In the genomic region with DNA sequence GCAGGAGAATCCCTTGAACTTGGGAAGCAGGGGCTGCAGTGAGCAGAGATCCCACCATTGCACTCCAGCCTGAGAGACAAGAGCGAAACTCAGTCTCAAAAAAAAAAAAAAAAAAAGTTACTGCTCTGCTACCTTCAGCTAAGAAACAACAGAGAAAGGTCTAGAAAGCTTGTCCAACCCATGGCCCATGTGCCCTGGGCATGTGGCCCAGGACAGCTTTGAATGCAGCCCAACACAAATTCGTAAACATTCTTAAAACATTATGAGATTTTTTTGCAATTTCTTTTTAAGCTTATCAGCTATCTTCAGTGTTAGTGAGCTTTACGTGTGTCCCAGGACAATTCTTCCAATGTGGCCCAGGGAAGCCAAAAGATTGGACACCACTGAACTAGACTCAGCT, we compare ENCODE assay signal across 16 cellular contexts. TPM values are rescaled to one million over a fixed set of nuclear protein-coding genes. Genes with fewer than 3 reads are reported as not detected.
DNase-seq lines count a peak whose midpoint lies in the region; ATAC-seq, FAIRE-seq and TF ChIP-seq lines count a peak whose summit lies in the region.
"Had no signal": no experiment of that assay in that cellular context is flagged by ENCODE, and none has a peak within 500 bp of the region (broad histone marks: within the 10 kb centered on the region; RNA-seq: fewer than 3 reads in every experiment).

No MANE protein-coding gene starts in this region.

- TF ChIP-seq RAD21 in H1 (IDR thresholded peaks at IDR 0.05 in 1 of 2, conservative IDR thresholded peaks at IDR 0.05 in 1 of 2; ENCODE audit: low read depth in 2 of 2, low read length in 2 of 2) = no peak

- 76% methylated on average over 3 of the region's 3 CpGs; no CpG with 5 or more reads in 1 of the 2 experiments for WGBS in H1 (ENCODE audit: extremely low coverage in 1 of 2, insufficient coverage in 1 of 2, insufficient read length in 1 of 2, insufficient replicate concordance in 2 of 2, low coverage in 1 of 2, low lambda C conversion rate in 2 of 2, missing lambda C conversion rate in 1 of 2), 2 experiments
- no CpG with 5 or more reads among the region's 3 CpGs for WGBS in mesendoderm (ENCODE audit: extremely low coverage, insufficient coverage, low lambda C conversion rate)

- H3K4ac ChIP-seq in H1 (replicated peaks; ENCODE audit: insufficient read length, low read depth, low read length) (no peak overlapping the region), mesendoderm (ENCODE audit: low read depth, low read length) (no peak overlapping the region)

- no peak overlapping the region for H3K27ac Mint-ChIP-seq in GM23338
- H3K27ac Mint-ChIP-seq: CD4-positive, alpha-beta T cell had no signal

- H3K4me1 Mint-ChIP-seq in GM23338 = peaks cover 60% of the 10 kb centered on the region

- H2BK120ac ChIP-seq in H1 (replicated peaks; ENCODE audit: low read depth, low read length) = peak overlapping the region; percentile 10
- H2BK120ac ChIP-seq in mesendoderm (ENCODE audit: low read depth, low read length) = peak overlapping the region; percentile 73

- H3K36me3 ChIP-seq in GM23338 (ENCODE audit: insufficient read depth) (no peaks in the 10 kb centered on the region), H1 (ENCODE audit: control insufficient read depth in 2 of 4, insufficient read depth in 4 of 4, low read length in 3 of 4) (no peaks in the 10 kb centered on the region), mesendoderm (ENCODE audit: control insufficient read depth, insufficient read depth, low read length) (no peaks in the 10 kb centered on the region)
- H3K36me3 ChIP-seq: BE2C had no signal

- no peak overlapping the region for H4K91ac ChIP-seq in H1 (replicated peaks; ENCODE audit: insufficient read length, low read length)

- H3K4me1 ChIP-seq in GM23338 (ENCODE audit: insufficient read depth) = peaks cover 59% of the 10 kb centered on the region
- peaks cover 0 to 30% (median 12%) of the 10 kb centered on the region in 4 experiments; a peak in 4 of 7 replicates for H3K4me1 ChIP-seq in H1 (replicated peaks in 1 of 4; ENCODE audit: control insufficient read depth in 3 of 4, insufficient read depth in 4 of 4, low read length in 3 of 4)
- H3K4me1 ChIP-seq in mesendoderm (ENCODE audit: control insufficient read depth, low read depth, low read length) = no peaks in the 10 kb centered on the region
- H3K4me1 ChIP-seq: BE2C, Caco-2 had no signal

- POLR2A ChIA-PET in H1 (lab: Charles Lee; ENCODE audit: partially characterized antibody) = no interaction called here

- 0 out of 2 replicates have a peak overlapping the region, but pooled peaks have one; percentile 13 for H2BK12ac ChIP-seq in H1 (ENCODE audit: low read depth, low read length)

- H3K79me1 ChIP-seq in H1 (ENCODE audit: low read depth, low read length) (peaks cover 7% of the 10 kb centered on the region), mesendoderm (ENCODE audit: low read length) (peaks cover 3% of the 10 kb centered on the region)

- H4K20me1 ChIP-seq in GM23338 (replicated peaks; ENCODE audit: insufficient read depth) (no peaks in the 10 kb centered on the region), H1 (replicated peaks in 1 of 2; ENCODE audit: control insufficient read depth in 1 of 2, insufficient read depth in 2 of 2, low read length in 2 of 2) (no peaks in the 10 kb centered on the region)

- H3K79me2 ChIP-seq in GM23338 (replicated peaks; ENCODE audit: insufficient read depth) (peaks cover 94% of the 10 kb centered on the region), H1 (ENCODE audit: control insufficient read depth in 1 of 2, insufficient read depth in 2 of 2, low read length in 2 of 2) (peaks cover 11 to 99% of the 10 kb centered on the region in 2 experiments), mesendoderm (ENCODE audit: control insufficient read depth, insufficient read depth, low read length) (peaks cover 8% of the 10 kb centered on the region)

- no peaks in the 10 kb centered on the region for H3K9me3 ChIP-seq in H1 (ENCODE audit: insufficient read depth in 2 of 2, low read depth in 1 of 2, low read length in 1 of 2)
- H3K9me3 ChIP-seq: BE2C, Caco-2 had no signal

- H3K14ac ChIP-seq in H1 (ENCODE audit: insufficient read length) = no peak overlapping the region

- peak overlapping the region; percentile 62 for H3K27ac ChIP-seq in C4-2B
- H3K27ac ChIP-seq in GM23338 (ENCODE audit: low read depth) = no peak overlapping the region; the same call in 1 of the 2 replicates
- no peak overlapping the region for H3K27ac ChIP-seq in H1 (ENCODE audit: low read depth, low read length)
- H3K27ac ChIP-seq in mesendoderm (ENCODE audit: low read depth, low read length) = no peak overlapping the region

- H3K27me3 ChIP-seq in GM23338 (ENCODE audit: insufficient read depth) (no peaks in the 10 kb centered on the region), H1 (replicated peaks in 1 of 4; ENCODE audit: control insufficient read depth in 3 of 4, extremely low read depth in 1 of 4, insufficient read depth in 3 of 4, low read length in 3 of 4) (no peaks in the 10 kb centered on the region), mesendoderm (ENCODE audit: insufficient read depth, low read length, poor library complexity) (no peaks in the 10 kb centered on the region)
- H3K27me3 ChIP-seq: BE2C had no signal

- H3K9ac ChIP-seq in H1 (replicated peaks in 1 of 4; ENCODE audit: extremely low read depth in 1 of 4, low read depth in 3 of 4, low read length in 3 of 4) = no peak overlapping the region
- H3K9ac ChIP-seq in mesendoderm (ENCODE audit: low read length) = no peak overlapping the region

- no peaks in the 10 kb centered on the region for H3F3A ChIP-seq in GM23338 (replicated peaks; ENCODE audit: low read depth)

- CTCF ChIA-PET in H1 (lab: Charles Lee; ENCODE audit: partially characterized antibody) = no interaction called here

- H3K36me3 Mint-ChIP-seq in GM23338 (ENCODE audit: low read depth) = peaks cover 8% of the 10 kb centered on the region

- no peaks in the 10 kb centered on the region for H3K9me2 ChIP-seq in GM23338 (ENCODE audit: insufficient read depth)

- H4K5ac ChIP-seq in H1 (ENCODE audit: insufficient read length, low read depth, low read length) = no peak overlapping the region
- H4K5ac ChIP-seq in mesendoderm (ENCODE audit: low read length) = no peak overlapping the region

- TF ChIP-seq CTCF in C4-2B (conservative IDR thresholded peaks at IDR 0.05) (no peak), GM23338 (conservative IDR thresholded peaks at IDR 0.05; ENCODE audit: low read depth in 2 of 2) (no peak), H1 (IDR thresholded peaks at IDR 0.05; ENCODE audit: control extremely low read depth in 1 of 3, insufficient read depth in 1 of 3, low read depth in 1 of 3, low read length in 3 of 3) (no peak)

- H3K56ac ChIP-seq in H1 (replicated peaks; ENCODE audit: insufficient read length, low read depth, low read length) (no peak overlapping the region), mesendoderm (ENCODE audit: low read length) (no peak overlapping the region)

- DNase-seq in GM23338 (ENCODE audit: low spot score) (no peak), H1 (ENCODE audit: low read depth in 1 of 2, low spot score in 2 of 2) (no peak), mesendoderm (no peak), NCI-H446 treated with DMSO at 0.1 percent for 48 hours (lab: John Stamatoyannopoulos, UW) (no peak)
- DNase-seq: ACHN; BE2C; C1 segment of cervical spinal cord; Caco-2; CD4-positive, alpha-beta T cell; DMS79 treated with DMSO at 0.1 percent for 48 hours; GF-D8; HCEC 1CT had no signal

- H4K8ac ChIP-seq in H1 (ENCODE audit: extremely low read depth, insufficient read depth, low read length) = no peak overlapping the region
- no peak overlapping the region for H4K8ac ChIP-seq in mesendoderm (ENCODE audit: low read depth, low read length)

- H3K27me3 Mint-ChIP-seq in GM23338 (ENCODE audit: insufficient read depth, low read depth, poor library complexity) = peaks cover 4% of the 10 kb centered on the region
- H3K27me3 Mint-ChIP-seq: CD4-positive, alpha-beta T cell had no signal

- 0 out of 2 replicates have a peak overlapping the region, but pooled peaks have one; percentile 28 for H2BK5ac ChIP-seq in H1 (ENCODE audit: low read depth, low read length)
- H2BK5ac ChIP-seq in mesendoderm (ENCODE audit: low read length) = no peak overlapping the region

- no peak for ATAC-seq in GM23338
- ATAC-seq in GM21529 (IDR thresholded peaks at IDR 0.05; ENCODE audit: unreplicated experiment) = no peak

- no peak overlapping the region for H2AK5ac ChIP-seq in H1 (ENCODE audit: low read depth, low read length)
- no peak overlapping the region for H2AK5ac ChIP-seq in mesendoderm (ENCODE audit: low read length)

- no peak for FAIRE-seq in H1 (lab: Jason Lieb, UNC)
- FAIRE-seq: A204.1, H54 had no signal

- H3K4me3 ChIP-seq in GM23338 (no peak overlapping the region), H1 (ENCODE audit: extremely low read depth in 1 of 4, insufficient read depth in 2 of 4, low read depth in 3 of 4, low read length in 4 of 4) (no peak overlapping the region), mesendoderm (ENCODE audit: low read length) (no peak overlapping the region)

- H3K18ac ChIP-seq in H1 (ENCODE audit: extremely low read depth, low read length) = no peak overlapping the region
- H3K18ac ChIP-seq in mesendoderm (ENCODE audit: low read length) = no peak overlapping the region

- H2AFZ ChIP-seq in GM23338 (no peak overlapping the region), H1 (ENCODE audit: low read length) (no peak overlapping the region)

- TF ChIP-seq POLR2A in H1 (IDR thresholded peaks at IDR 0.05; ENCODE audit: control extremely low read depth in 1 of 2, low read depth in 2 of 2, low read length in 2 of 2) = no peak

- no peak overlapping the region for H2BK15ac ChIP-seq in H1 (ENCODE audit: low read length)
- no peak overlapping the region for H2BK15ac ChIP-seq in mesendoderm (replicated peaks; ENCODE audit: low read depth)

- peak overlapping the region; percentile 16 for H3K4me2 ChIP-seq in GM23338
- H3K4me2 ChIP-seq in H1 (ENCODE audit: insufficient read depth in 1 of 2, low read depth in 2 of 2, low read length in 2 of 2) = no peak overlapping the region
- H3K4me2 ChIP-seq in mesendoderm (ENCODE audit: low read length) = no peak overlapping the region

- no peak overlapping the region for H2BK20ac ChIP-seq in H1 (ENCODE audit: low read length)

- TF ChIP-seq EP300 in H1 (IDR thresholded peaks at IDR 0.05; ENCODE audit: borderline replicate concordance in 1 of 2, low read depth in 2 of 2, low read length in 2 of 2) = no peak

- H3K4me3 Mint-ChIP-seq in GM23338 = no peak overlapping the region
- H3K4me3 Mint-ChIP-seq: CD4-positive, alpha-beta T cell had no signal

- no peaks in the 10 kb centered on the region; the same call in 2 of the 3 replicates for H3K9me3 Mint-ChIP-seq in GM23338

- no peak overlapping the region for H3K23ac ChIP-seq in H1 (ENCODE audit: insufficient read length)
- no peak overlapping the region for H3K23ac ChIP-seq in mesendoderm (ENCODE audit: low read length)

- no peaks in the 10 kb centered on the region; the same call in 1 of the 2 replicates for H3K23me2 ChIP-seq in H1 (ENCODE audit: low read depth, low read length)

RNA-seq across cellular contexts. Expression of a gene that starts 22.9 kb away (rescaled TPM):
- 18.8 and 19.4 TPM in 2 replicates for total RNA-seq in GM23338 (2014; rRNA removed; shearing (Covaris generic))
- polyA plus RNA-seq in GM23338 (2016; fragmentation: Nextera tagmentation; extraction: Ambion mirVana) = 12.6 and 13.5 TPM in 2 replicates
- total RNA-seq in H1 (2021; fragmentation: NEBNext Ultra II Directional; extraction: Animal tissue kit (Norgen Biotek cat#: 25700)) = 40.1 and 40.5 TPM in 2 replicates
- polyA plus RNA-seq in H1 (2011; rRNA removed) = 11.3 and 23.0 TPM in 2 replicates
- 16.4 TPM for polyA plus RNA-seq in H1 (2011; cell fraction: cytosol; rRNA removed)
- polyA plus RNA-seq in H1 (2011; cell fraction: nucleus; rRNA removed) = 24.7 TPM
- polyA plus RNA-seq in H1 (2012, experiment 1 of 2) = 16.7 to 24.1 TPM (median 19.4 TPM) in 4 replicates
- 3.3 TPM for polyA plus RNA-seq in H1 (2012, experiment 2 of 2)
- 38.8 TPM for polyA plus RNA-seq in H1 (2013, experiment 1 of 2)
- polyA plus RNA-seq in H1 (2013, experiment 2 of 2) = 39.9 TPM
- 60.9 and 99.3 TPM in 2 replicates for polyA minus RNA-seq in H1 (2011; rRNA and poly(A)+ RNA removed)
- polyA minus RNA-seq in H1 (2011; cell fraction: cytosol; rRNA and poly(A)+ RNA removed) = 22.5 TPM
- polyA minus RNA-seq in H1 (2011; cell fraction: nucleus; rRNA and poly(A)+ RNA removed) = 80.5 TPM
- 14.9 TPM for polyA plus RNA-seq in mesendoderm (2013, experiment 1 of 2)
- 15.6 TPM for polyA plus RNA-seq in mesendoderm (2013, experiment 2 of 2)
